Comparison of ENCODE assay signal across 12 cellular contexts in genomic region chr6:150631283-150631981, GRCh38. TPM values are rescaled to one million over a fixed set of nuclear protein-coding genes. Genes with fewer than 3 reads are reported as not detected.
DNase-seq lines count a peak whose midpoint lies in the region; ATAC-seq and TF ChIP-seq lines count a peak whose summit lies in the region.
"Had no signal": no experiment of that assay in that cellular context is flagged by ENCODE, and none has a peak within 500 bp of the region (broad histone marks: within the 10 kb centered on the region; RNA-seq: fewer than 3 reads in every experiment).

No MANE protein-coding gene starts in this region.

- TF ChIP-seq EP300 in transverse colon (IDR thresholded peaks at IDR 0.05; ENCODE audit: low read depth) = no peak

- TF ChIP-seq CTCF in transverse colon (IDR thresholded peaks at IDR 0.05) = no peak
- TF ChIP-seq CTCF in Calu3 (IDR thresholded peaks at IDR 0.05; ENCODE audit: unreplicated experiment) = no peak

- no peaks in the 10 kb centered on the region for H3K27me3 ChIP-seq in transverse colon
- H3K27me3 ChIP-seq in MG63 = no peaks in the 10 kb centered on the region
- H3K27me3 ChIP-seq: testis had no signal

- no peak overlapping the region for H3K4me3 ChIP-seq in transverse colon
- no peak overlapping the region for H3K4me3 ChIP-seq in MG63
- H3K4me3 ChIP-seq: testis had no signal

- no peak for TF ChIP-seq POLR2A in transverse colon (IDR thresholded peaks at IDR 0.05)

- peaks cover 17% of the 10 kb centered on the region for H3K27me3 Mint-ChIP-seq in activated naive CD8-positive, alpha-beta T cell treated with anti-CD3 and anti-CD28 coated beads, Interleukin-2, amount 50 U/mL, for 24 hours
- H3K27me3 Mint-ChIP-seq in Calu3 (ENCODE audit: unreplicated experiment) = no peaks in the 10 kb centered on the region

- H3K9me3 ChIP-seq in transverse colon (no peaks in the 10 kb centered on the region), MG63 (no peaks in the 10 kb centered on the region)
- H3K9me3 ChIP-seq: testis had no signal

- intact Hi-C loops in transverse colon (cut with DNase I; ENCODE audit: low total_unique reads) (no loop called here), Calu3 (cut with micrococcal nuclease; ENCODE audit: unreplicated experiment) (no loop called here)

- peak overlapping the region; percentile 78 for H3K4me3 Mint-ChIP-seq in activated naive CD8-positive, alpha-beta T cell treated with anti-CD3 and anti-CD28 coated beads, Interleukin-2, amount 50 U/mL, for 24 hours
- H3K4me3 Mint-ChIP-seq in Calu3 (ENCODE audit: low read depth, unreplicated experiment) = no peak overlapping the region

- peak overlapping the region; percentile 77 for H3K27ac Mint-ChIP-seq in activated naive CD8-positive, alpha-beta T cell treated with anti-CD3 and anti-CD28 coated beads, Interleukin-2, amount 50 U/mL, for 24 hours
- H3K27ac Mint-ChIP-seq in Calu3 (ENCODE audit: unreplicated experiment) = no peak overlapping the region

- H3K9me3 Mint-ChIP-seq in activated naive CD8-positive, alpha-beta T cell treated with anti-CD3 and anti-CD28 coated beads, Interleukin-2, amount 50 U/mL, for 24 hours = no peaks in the 10 kb centered on the region
- no peaks in the 10 kb centered on the region for H3K9me3 Mint-ChIP-seq in Calu3 (ENCODE audit: low read depth, unreplicated experiment)

- 71 to 73% methylated on average over 7 to 12 of the region's 12 CpGs for WGBS in transverse colon (ENCODE audit: low coverage in 1 of 2), 2 donors

- peak; percentile 50 for ATAC-seq in HG02759 (IDR thresholded peaks at IDR 0.05; ENCODE audit: unreplicated experiment)
- peak; percentile 85 for ATAC-seq in activated naive CD8-positive, alpha-beta T cell treated with anti-CD3 and anti-CD28 coated beads, Interleukin-2, amount 50 U/mL, for 24 hours

- no peaks in the 10 kb centered on the region for H3K36me3 Mint-ChIP-seq in activated naive CD8-positive, alpha-beta T cell treated with anti-CD3 and anti-CD28 coated beads, Interleukin-2, amount 50 U/mL, for 24 hours (ENCODE audit: low read depth)
- peaks cover 8% of the 10 kb centered on the region for H3K36me3 Mint-ChIP-seq in Calu3 (ENCODE audit: insufficient read depth, unreplicated experiment)

- BruUV-seq in Calu3 (replicated peaks; lab: Mats Ljungman, UMichigan) = no TSS peak

- DNase-seq in stimulated activated CD4-positive, alpha-beta T cell treated with anti-CD3 and anti-CD28 coated beads, Interleukin-15, amount 100 ng/mL, for 24 hours = peak; percentile 37
- no peak for DNase-seq in stimulated activated CD4-positive, alpha-beta T cell treated with anti-CD3 and anti-CD28 coated beads, Interleukin-12 subunit alpha, Interleukin-12 subunit beta, amount 100 ng/mL, for 4 hours
- DNase-seq in activated naive CD8-positive, alpha-beta T cell treated with anti-CD3 and anti-CD28 coated beads, Interleukin-2, amount 50 U/mL, for 24 hours = peak; percentile 47
- DNase-seq in transverse colon = no peak
- no peak for DNase-seq in MG63
- DNase-seq in Calu3 = no peak
- DNase-seq in globus pallidus (ENCODE audit: low spot score) = no peak
- DNase-seq: caudate nucleus, foreskin melanocyte, testis had no signal

- peaks cover 64% of the 10 kb centered on the region for H3K4me1 Mint-ChIP-seq in activated naive CD8-positive, alpha-beta T cell treated with anti-CD3 and anti-CD28 coated beads, Interleukin-2, amount 50 U/mL, for 24 hours
- H3K4me1 Mint-ChIP-seq in Calu3 (ENCODE audit: low read depth, unreplicated experiment) = peaks cover 27% of the 10 kb centered on the region

- H3K4me1 ChIP-seq in transverse colon = peaks cover 16 to 60% (median 34%) of the 10 kb centered on the region in 4 donors
- H3K4me1 ChIP-seq: testis had no signal

- H3K36me3 ChIP-seq in transverse colon (no peaks in the 10 kb centered on the region), MG63 (no peaks in the 10 kb centered on the region)

- in situ Hi-C loops in transverse colon (cut with MboI; ENCODE audit: low pct_ligation_motif_present in 1 of 4, low pct_unique_long_range_greater_than_20kb in 1 of 4, low sequenced_read_pairs in 3 of 4) = no loop called here

- peak overlapping the region; percentile 38 to 59 (median 50) for H3K27ac ChIP-seq in transverse colon
- H3K27ac ChIP-seq: C4-2B, testis had no signal

- CTCF ChIA-PET in Calu3 (lab: Charles Lee) = no interaction called here

RNA-seq across cellular contexts. Expression of gene PLEKHG1, which starts 31.7 kb away (rescaled TPM):
- total RNA-seq in transverse colon (10 to 100 TPM; 35.4 to 93.9 (median 58.3) TPM), Calu3 (2022) (9.7 and 16.9 TPM in 2 replicates)
- total RNA-seq in MG63 (2014; rRNA removed; shearing (Covaris generic); ENCODE audit: low replicate concordance) = 0.91 and 0.99 TPM in 2 replicates

Comparison
In these comparisons a context has a peak if more than half of its experiments do, and no peak if none do; other contexts are left out.
1. DNase-seq: peak in stimulated activated CD4-positive, alpha-beta T cell treated with anti-CD3 and anti-CD28 coated beads, Interleukin-15, amount 100 ng/mL, for 24 hours (single experiment) and activated naive CD8-positive, alpha-beta T cell treated with anti-CD3 and anti-CD28 coated beads, Interleukin-2, amount 50 U/mL, for 24 hours (single experiment); none in stimulated activated CD4-positive, alpha-beta T cell treated with anti-CD3 and anti-CD28 coated beads, Interleukin-12 subunit alpha, Interleukin-12 subunit beta, amount 100 ng/mL, for 4 hours (single experiment), transverse colon (single experiment), MG63 (single experiment), Calu3 (single experiment) and globus pallidus (single experiment).